18 cellular contexts compared by ENCODE assay signal in the genomic region with DNA sequence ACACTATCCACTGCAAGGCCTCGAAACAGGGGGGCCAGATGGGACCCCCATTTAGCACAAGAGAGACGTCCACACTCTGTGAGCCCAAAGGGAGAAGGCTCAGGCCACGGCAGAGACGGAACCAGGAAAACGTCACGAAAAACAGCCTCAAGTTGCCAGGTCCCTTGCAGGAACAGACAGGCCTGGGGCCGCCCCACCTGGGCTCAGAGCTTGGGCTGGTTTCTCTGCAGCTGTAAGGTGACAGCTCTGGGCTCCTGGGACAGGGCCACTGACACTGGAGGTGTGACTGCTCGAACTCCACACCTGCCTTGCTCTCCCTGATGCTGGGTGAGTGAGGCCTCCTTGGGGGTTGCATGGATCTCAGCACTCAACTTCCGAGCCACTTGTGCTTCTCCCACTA. TPM values are rescaled to one million over a fixed set of nuclear protein-coding genes. Genes with fewer than 3 reads are reported as not detected.
DNase-seq lines count a peak whose midpoint lies in the region; ATAC-seq and TF ChIP-seq lines count a peak whose summit lies in the region.
"Had no signal": no experiment of that assay in that cellular context is flagged by ENCODE, and none has a peak within 500 bp of the region (broad histone marks: within the 10 kb centered on the region; RNA-seq: fewer than 3 reads in every experiment).

No MANE protein-coding gene starts in this region.

- H3K27me3 Mint-ChIP-seq in GM23338 (ENCODE audit: insufficient read depth, low read depth, poor library complexity) (peaks cover 19% of the 10 kb centered on the region), activated B cell treated with CpG ODN at 0.5 μM for 24 hours (no peaks in the 10 kb centered on the region), immature natural killer cell (ENCODE audit: low read depth in 3 of 3) (peaks cover 8 to 9% (median 9%) of the 10 kb centered on the region in 3 donors)
- H3K27me3 Mint-ChIP-seq: memory B cell had no signal

- no peak for DNase-seq in GM23338 (ENCODE audit: low spot score)
- no peak for DNase-seq in activated B cell treated with CpG ODN at 0.5 μM for 24 hours
- DNase-seq in immature natural killer cell: no peak
- DNase-seq in stimulated activated effector memory CD8-positive, alpha-beta T cell treated with anti-CD3 and anti-CD28 coated beads, Interleukin-12 subunit alpha, Interleukin-12 subunit beta, amount 100 ng/mL, for 72 hours (ENCODE audit: low spot score in 2 of 2): no peak
- DNase-seq in T-helper 2 cell: no peak
- DNase-seq: dermis blood vessel endothelial cell, erythroblast, NCI-H1092, NCI-H526 treated with DMSO at 0.1 percent for 48 hours, occipital lobe, sigmoid colon had no signal

- H3K4me1 Mint-ChIP-seq in GM23338 (peaks cover 55% of the 10 kb centered on the region), activated B cell treated with CpG ODN at 0.5 μM for 24 hours (peaks cover 69% of the 10 kb centered on the region), immature natural killer cell (peaks cover 55 to 57% of the 10 kb centered on the region in 2 donors)
- H3K4me1 Mint-ChIP-seq in stimulated activated effector memory CD8-positive, alpha-beta T cell treated with anti-CD3 and anti-CD28 coated beads, Interleukin-12 subunit alpha, Interleukin-12 subunit beta, amount 100 ng/mL, for 72 hours: peaks cover 61% of the 10 kb centered on the region

- no peak overlapping the region for H3K4me3 ChIP-seq in GM23338
- H3K4me3 ChIP-seq: sigmoid colon had no signal

- H3K9me3 Mint-ChIP-seq in GM23338 (no peaks in the 10 kb centered on the region; the same call in 2 of the 3 replicates), activated B cell treated with CpG ODN at 0.5 μM for 24 hours (no peaks in the 10 kb centered on the region), immature natural killer cell (no peaks in the 10 kb centered on the region)
- H3K9me3 Mint-ChIP-seq in stimulated activated effector memory CD8-positive, alpha-beta T cell treated with anti-CD3 and anti-CD28 coated beads, Interleukin-12 subunit alpha, Interleukin-12 subunit beta, amount 100 ng/mL, for 72 hours: no peaks in the 10 kb centered on the region
- H3K9me3 Mint-ChIP-seq: memory B cell had no signal

- H3K4me1 ChIP-seq in GM23338 (ENCODE audit: insufficient read depth): peaks cover 28% of the 10 kb centered on the region

- ATAC-seq in GM23338 (no peak), activated B cell treated with CpG ODN at 0.5 μM for 24 hours (ENCODE audit: low read depth) (no peak), HG02852 (IDR thresholded peaks at IDR 0.05; ENCODE audit: unreplicated experiment) (no peak), HG02970 (IDR thresholded peaks at IDR 0.05; ENCODE audit: low FRiP score, unreplicated experiment) (no peak)
- no peak for ATAC-seq in stimulated activated effector memory CD8-positive, alpha-beta T cell treated with anti-CD3 and anti-CD28 coated beads, Interleukin-12 subunit alpha, Interleukin-12 subunit beta, amount 100 ng/mL, for 72 hours

- no peak overlapping the region for H2AFZ ChIP-seq in GM23338

- H3K9me2 ChIP-seq in GM23338 (ENCODE audit: insufficient read depth): no peaks in the 10 kb centered on the region

- H3K27ac Mint-ChIP-seq in GM23338 (no peak overlapping the region), activated B cell treated with CpG ODN at 0.5 μM for 24 hours (no peak overlapping the region), immature natural killer cell (peak overlapping the region in 4 of 6 donors; percentile 44 to 95 (median 68))
- H3K27ac Mint-ChIP-seq in stimulated activated effector memory CD8-positive, alpha-beta T cell treated with anti-CD3 and anti-CD28 coated beads, Interleukin-12 subunit alpha, Interleukin-12 subunit beta, amount 100 ng/mL, for 72 hours: peak overlapping the region; percentile 8
- H3K27ac Mint-ChIP-seq: memory B cell had no signal

- peak overlapping the region; percentile 33; the same call in 1 of the 3 replicates for H3K4me3 Mint-ChIP-seq in GM23338
- H3K4me3 Mint-ChIP-seq in activated B cell treated with CpG ODN at 0.5 μM for 24 hours: peak overlapping the region; percentile 44
- H3K4me3 Mint-ChIP-seq in immature natural killer cell: no peak overlapping the region
- no peak overlapping the region for H3K4me3 Mint-ChIP-seq in stimulated activated effector memory CD8-positive, alpha-beta T cell treated with anti-CD3 and anti-CD28 coated beads, Interleukin-12 subunit alpha, Interleukin-12 subunit beta, amount 100 ng/mL, for 72 hours
- H3K4me3 Mint-ChIP-seq: CD14-positive monocyte, memory B cell had no signal

- H3K27ac ChIP-seq in GM23338 (ENCODE audit: low read depth): no peak overlapping the region

- H3K27me3 ChIP-seq in GM23338 (ENCODE audit: insufficient read depth): no peaks in the 10 kb centered on the region
- H3K27me3 ChIP-seq: sigmoid colon had no signal

- POLR2A ChIA-PET in activated B cell treated with CpG ODN at 0.5 μM for 24 hours (lab: Charles Lee): interaction anchor here (1.4 kb wide), 1 partner anchor 13 kb away, joined by 3 read pairs; no protein-coding TSS in a partner anchor

- H4K20me1 ChIP-seq in GM23338 (replicated peaks; ENCODE audit: insufficient read depth): peaks cover 28% of the 10 kb centered on the region

- CTCF ChIA-PET in activated B cell treated with CpG ODN at 0.5 μM for 24 hours (lab: Charles Lee): interaction anchor here (1.5 kb wide), 1 partner anchor 13 kb away, joined by 4 read pairs; no protein-coding TSS in a partner anchor

- no peaks in the 10 kb centered on the region; the same call in 1 of the 2 replicates for H3K36me3 ChIP-seq in GM23338 (ENCODE audit: insufficient read depth)

- H3K36me3 Mint-ChIP-seq in GM23338 (ENCODE audit: low read depth) (peaks cover 15% of the 10 kb centered on the region), activated B cell treated with CpG ODN at 0.5 μM for 24 hours (ENCODE audit: low read depth) (peaks cover 10% of the 10 kb centered on the region), immature natural killer cell (no peaks in the 10 kb centered on the region)
- peaks cover 45% of the 10 kb centered on the region for H3K36me3 Mint-ChIP-seq in stimulated activated effector memory CD8-positive, alpha-beta T cell treated with anti-CD3 and anti-CD28 coated beads, Interleukin-12 subunit alpha, Interleukin-12 subunit beta, amount 100 ng/mL, for 72 hours
- H3K36me3 Mint-ChIP-seq: memory B cell had no signal

- TF ChIP-seq CTCF in GM23338 (conservative IDR thresholded peaks at IDR 0.05; ENCODE audit: low read depth in 2 of 2): no peak
- no peak for TF ChIP-seq CTCF in activated B cell treated with CpG ODN at 0.5 μM for 24 hours (IDR thresholded peaks at IDR 0.05)

- intact Hi-C loops in activated B cell treated with CpG ODN at 0.5 μM for 24 hours (cut with micrococcal nuclease): no loop called here

- no peaks in the 10 kb centered on the region; the same call in 1 of the 2 replicates for H3F3A ChIP-seq in GM23338 (replicated peaks; ENCODE audit: low read depth)

- H3K4me2 ChIP-seq in GM23338: no peak overlapping the region

- H3K79me2 ChIP-seq in GM23338 (replicated peaks; ENCODE audit: insufficient read depth): peaks cover 74% of the 10 kb centered on the region

TF ChIP-seq in GM23338, 12 proteins besides CTCF, POLR2A, EP300 and RAD21:
- TF ChIP-seq ZNF331 (CRISPR knock-in tag; IDR thresholded peaks at IDR 0.05; ENCODE audit: low read depth) (no peak), ZNF114 (CRISPR knock-in tag; IDR thresholded peaks at IDR 0.05) (no peak), JUNB (IDR thresholded peaks at IDR 0.05; ENCODE audit: unreplicated experiment) (no peak)

RNA-seq across cellular contexts. Expression of a gene that starts 3.2 kb away (rescaled TPM):
- total RNA-seq in GM23338 (2014; rRNA removed; shearing (Covaris generic)): 35.3 and 44.6 TPM in 2 replicates
- polyA plus RNA-seq in GM23338 (2016; fragmentation: Nextera tagmentation; extraction: Ambion mirVana) (12.5 and 15.9 TPM in 2 replicates), immature natural killer cell (1 to 10 TPM in 2 of 3 donors, under 1 TPM in 1; 0.69 to 2.2 (median 1.5) TPM)
- total RNA-seq in activated B cell treated with CpG ODN at 0.5 μM for 24 hours: 40.8 and 42.3 TPM in 2 replicates

RNA-seq across cellular contexts. Expression of a gene that starts 23.2 kb away (rescaled TPM):
- total RNA-seq in GM23338 (2014; rRNA removed; shearing (Covaris generic)): 58.5 and 60.5 TPM in 2 replicates
- polyA plus RNA-seq in GM23338 (2016; fragmentation: Nextera tagmentation; extraction: Ambion mirVana) (23.6 and 25.1 TPM in 2 replicates), immature natural killer cell (10 to 100 TPM in 1 of 3 donors, 1 to 10 TPM in 2; 7.9 to 19.1 (median 9.0) TPM)
- total RNA-seq in activated B cell treated with CpG ODN at 0.5 μM for 24 hours: 28.1 and 32.1 TPM in 2 replicates

RNA-seq across cellular contexts. Expression of a gene that starts 57.9 kb away (rescaled TPM):
- total RNA-seq in GM23338 (2014; rRNA removed; shearing (Covaris generic)): not detected in 2 replicates
- polyA plus RNA-seq in GM23338 (2016; fragmentation: Nextera tagmentation; extraction: Ambion mirVana) (not detected in 2 replicates), immature natural killer cell (not detected)
- total RNA-seq in activated B cell treated with CpG ODN at 0.5 μM for 24 hours: not detected in 2 replicates
- total RNA-seq: astrocyte, dermis blood vessel endothelial cell, occipital lobe, OCI-LY7, sigmoid colon had no signal
- polyA plus RNA-seq: CD14-positive monocyte, keratinocyte, sigmoid colon had no signal

Comparison
In these comparisons a context has a peak if more than half of its experiments do, and no peak if none do; other contexts are left out.
1. H3K27ac Mint-ChIP-seq: peak in immature natural killer cell (4 of 6) and stimulated activated effector memory CD8-positive, alpha-beta T cell treated with anti-CD3 and anti-CD28 coated beads, Interleukin-12 subunit alpha, Interleukin-12 subunit beta, amount 100 ng/mL, for 72 hours (single experiment); none in GM23338 (single experiment) and activated B cell treated with CpG ODN at 0.5 μM for 24 hours (single experiment).
2. H3K4me3 Mint-ChIP-seq: peak in GM23338 (single experiment) and activated B cell treated with CpG ODN at 0.5 μM for 24 hours (single experiment); none in immature natural killer cell (0 of 5) and stimulated activated effector memory CD8-positive, alpha-beta T cell treated with anti-CD3 and anti-CD28 coated beads, Interleukin-12 subunit alpha, Interleukin-12 subunit beta, amount 100 ng/mL, for 72 hours (single experiment).